24 cellular contexts compared by ENCODE assay signal in the genomic region with DNA sequence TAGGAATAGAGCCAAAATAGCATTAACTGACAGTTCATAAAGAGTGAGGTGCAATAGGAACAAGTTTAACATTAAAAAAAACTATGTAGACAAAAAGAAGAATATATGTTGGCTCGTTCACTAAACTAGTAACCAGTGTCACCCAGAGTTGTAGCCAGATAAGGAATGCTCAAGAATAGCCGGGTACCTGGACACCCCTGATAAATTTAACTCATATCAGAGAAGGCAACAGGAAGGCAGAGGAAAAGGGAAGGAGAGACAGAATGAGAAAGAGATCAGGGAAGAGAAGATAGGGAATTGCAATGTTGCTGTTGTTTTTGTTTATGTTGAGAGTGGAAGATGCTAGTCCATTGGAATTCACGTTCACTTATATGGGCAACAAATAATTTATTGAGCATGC.
"Had no signal": no experiment of that assay in that cellular context is flagged by ENCODE, and none has a peak within 500 bp of the region (broad histone marks: within the 10 kb centered on the region; RNA-seq: fewer than 3 reads in every experiment).

No MANE protein-coding gene starts in this region.

- H3K36me3 ChIP-seq: brain microvascular endothelial cell, pancreas, right lobe of liver, stomach, suprapubic skin, transverse colon had no signal

- H3K4me3 ChIP-seq: pancreas, psoas muscle, right lobe of liver, stomach, suprapubic skin, transverse colon had no signal

- ATAC-seq: natural killer cell; psoas muscle; right lobe of liver; stimulated activated effector memory CD8-positive, alpha-beta T cell treated with anti-CD3 and anti-CD28 coated beads, Interleukin-12 subunit alpha, Interleukin-12 subunit beta, amount 100 ng/mL, for 72 hours had no signal

- FAIRE-seq: endometrium, frontal cortex, islet of Langerhans, pancreas, small intestine had no signal

- H3K27me3 Mint-ChIP-seq: activated naive CD4-positive, alpha-beta T cell treated with anti-CD3 and anti-CD28 coated beads, Interleukin-2, amount 50 U/mL, for 24 hours; dendritic cell treated with granulocyte-macrophage colony-stimulating factor and Interleukin-4, amounts not matched to agents 40 ng/mL and 50 ng/mL, for 4 days had no signal

- H3K27ac Mint-ChIP-seq: activated naive CD4-positive, alpha-beta T cell treated with anti-CD3 and anti-CD28 coated beads, Interleukin-2, amount 50 U/mL, for 24 hours; dendritic cell treated with granulocyte-macrophage colony-stimulating factor and Interleukin-4, amounts not matched to agents 40 ng/mL and 50 ng/mL, for 4 days; natural killer cell; stimulated activated effector memory CD8-positive, alpha-beta T cell treated with anti-CD3 and anti-CD28 coated beads, Interleukin-12 subunit alpha, Interleukin-12 subunit beta, amount 100 ng/mL, for 72 hours had no signal

- H3K36me3 Mint-ChIP-seq: stimulated activated effector memory CD8-positive, alpha-beta T cell treated with anti-CD3 and anti-CD28 coated beads, Interleukin-12 subunit alpha, Interleukin-12 subunit beta, amount 100 ng/mL, for 72 hours had no signal

- H3K9me3 ChIP-seq: pancreas, psoas muscle, right lobe of liver, stomach, suprapubic skin, transverse colon had no signal

- DNase-seq: activated CD4-positive, alpha-beta T cell treated with anti-CD3 and anti-CD28 coated beads for 1 hour; activated gamma-delta T cell treated with Interleukin-2 at 50 U/mL for 16 hours; activated T-cell treated with anti-CD3 and anti-CD28 coated beads, Interleukin-2, amount 50 U/mL, for 1 hour; anterior cingulate cortex; caudate nucleus; effector CD4-positive, alpha-beta T cell; midbrain; natural killer cell; pancreas; psoas muscle; right lobe of liver; small intestine; stimulated activated CD4-positive, alpha-beta T cell treated with anti-CD3 and anti-CD28 coated beads, Interleukin-2, amount 100 ng/mL, for 24 hours; stomach; T-helper 9 cell; transverse colon had no signal

- H3K27me3 ChIP-seq: brain microvascular endothelial cell, pancreas, right lobe of liver, stomach, suprapubic skin, transverse colon had no signal

- H3K4me3 Mint-ChIP-seq: activated naive CD4-positive, alpha-beta T cell treated with anti-CD3 and anti-CD28 coated beads, Interleukin-2, amount 50 U/mL, for 24 hours; dendritic cell treated with granulocyte-macrophage colony-stimulating factor and Interleukin-4, amounts not matched to agents 40 ng/mL and 50 ng/mL, for 4 days; natural killer cell; stimulated activated effector memory CD8-positive, alpha-beta T cell treated with anti-CD3 and anti-CD28 coated beads, Interleukin-12 subunit alpha, Interleukin-12 subunit beta, amount 100 ng/mL, for 72 hours had no signal

- H3K9me3 Mint-ChIP-seq: activated naive CD4-positive, alpha-beta T cell treated with anti-CD3 and anti-CD28 coated beads, Interleukin-2, amount 50 U/mL, for 24 hours; dendritic cell treated with granulocyte-macrophage colony-stimulating factor and Interleukin-4, amounts not matched to agents 40 ng/mL and 50 ng/mL, for 4 days; natural killer cell; stimulated activated effector memory CD8-positive, alpha-beta T cell treated with anti-CD3 and anti-CD28 coated beads, Interleukin-12 subunit alpha, Interleukin-12 subunit beta, amount 100 ng/mL, for 72 hours had no signal

- H3K27ac ChIP-seq: brain microvascular endothelial cell, pancreas, right lobe of liver had no signal
